Comparison of ENCODE assay signal across 8 cellular contexts in the genomic region with DNA sequence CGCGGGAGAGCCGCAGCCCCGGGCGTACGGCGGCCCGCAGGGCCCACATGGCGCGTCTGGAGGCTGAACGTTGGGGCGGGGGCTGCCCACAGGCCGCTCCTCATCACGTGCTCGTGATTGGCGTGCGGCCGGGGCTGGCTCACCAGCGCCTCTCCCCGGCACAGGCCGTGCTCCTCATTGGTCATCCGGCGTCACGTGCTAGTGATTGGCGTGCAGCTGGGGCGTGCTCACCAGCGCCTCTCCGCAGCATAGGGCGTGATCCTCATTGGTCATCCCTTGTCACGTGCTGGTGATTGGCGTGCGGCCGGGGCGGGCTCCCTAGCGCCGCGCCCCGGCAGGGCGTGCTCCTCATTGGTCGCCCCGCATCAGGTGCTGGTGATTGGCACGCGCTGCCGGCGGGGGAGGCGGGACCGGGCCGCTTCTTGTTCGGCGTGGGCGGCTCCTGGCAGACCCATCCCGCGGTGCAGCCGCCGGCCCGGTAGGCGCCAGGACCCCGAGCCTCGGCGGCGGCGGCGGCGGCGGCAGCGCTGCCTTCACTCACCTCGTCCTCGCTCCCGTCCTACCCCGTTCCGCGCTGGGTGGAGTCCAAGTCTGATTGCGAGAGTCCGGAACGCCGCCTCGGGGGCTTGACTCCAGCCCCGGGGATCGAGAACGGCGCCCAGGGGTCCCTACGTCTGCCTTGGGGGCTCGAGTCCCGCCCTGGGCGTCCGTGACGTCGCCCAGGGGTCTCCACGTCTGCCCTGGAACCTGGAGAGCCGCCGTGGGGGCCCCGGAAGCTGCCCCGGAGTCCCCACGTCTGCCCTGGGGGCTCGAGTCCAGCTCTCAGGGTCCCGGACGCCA. TPM values are rescaled to one million over a fixed set of nuclear protein-coding genes. Genes with fewer than 3 reads are reported as not detected.
A peak's percentile ranks its signal among the peaks of the same experiment; 100 is the strongest.
DNase-seq lines count a peak whose midpoint lies in the region; ATAC-seq, FAIRE-seq and TF ChIP-seq lines count a peak whose summit lies in the region.

A gene with protein sequence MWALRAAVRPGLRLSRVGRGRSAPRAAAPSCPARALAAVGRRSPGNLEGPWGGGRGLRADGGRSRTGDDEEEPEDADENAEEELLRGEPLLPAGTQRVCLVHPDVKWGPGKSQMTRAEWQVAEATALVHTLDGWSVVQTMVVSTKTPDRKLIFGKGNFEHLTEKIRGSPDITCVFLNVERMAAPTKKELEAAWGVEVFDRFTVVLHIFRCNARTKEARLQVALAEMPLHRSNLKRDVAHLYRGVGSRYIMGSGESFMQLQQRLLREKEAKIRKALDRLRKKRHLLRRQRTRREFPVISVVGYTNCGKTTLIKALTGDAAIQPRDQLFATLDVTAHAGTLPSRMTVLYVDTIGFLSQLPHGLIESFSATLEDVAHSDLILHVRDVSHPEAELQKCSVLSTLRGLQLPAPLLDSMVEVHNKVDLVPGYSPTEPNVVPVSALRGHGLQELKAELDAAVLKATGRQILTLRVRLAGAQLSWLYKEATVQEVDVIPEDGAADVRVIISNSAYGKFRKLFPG (minus strand): TSS at position 58 of the 840 bp plus-strand sequence. CDS start 9 bp downstream, at position 49.

- H3K27ac ChIP-seq in GM12878 (ENCODE audit: control insufficient read depth, insufficient read depth) (peak within 1 kb of the TSS; percentile 95), small intestine (ENCODE audit: low read depth in 1 of 2, low read length in 1 of 2) (peak within 1 kb of the TSS; percentile 96 to 98)

- TF ChIP-seq CTCF in GM12878 (IDR thresholded peaks at IDR 0.05 in 2 of 3, conservative IDR thresholded peaks at IDR 0.05 in 1 of 3; ENCODE audit: control insufficient read depth in 2 of 3, extremely low read depth in 1 of 3, insufficient read depth in 1 of 3, low read depth in 3 of 3, low read length in 3 of 3) = peak in 1 of 3 experiments; percentile 35; a peak in 2 of 6 replicates

- no peak for TF ChIP-seq RAD21 in GM12878 (IDR thresholded peaks at IDR 0.05; ENCODE audit: insufficient read depth, low read depth, low read length)

- TSS peak; percentile 74 for BruUV-seq in GM12878 (replicated peaks; lab: Mats Ljungman, UMichigan)

- H3K4me3 ChIP-seq in GM12878 = peak within 1 kb of the TSS; percentile 86
- peak within 1 kb of the TSS; percentile 76 for H3K4me3 ChIP-seq in iPS-15b (ENCODE audit: low read depth, low read length)
- H3K4me3 ChIP-seq in small intestine (ENCODE audit: low read depth in 1 of 2, low read length in 2 of 2) = peak within 1 kb of the TSS; percentile 82 to 96

- H3K4me2 ChIP-seq in GM12878 (ENCODE audit: control insufficient read depth, insufficient read depth) = peak within 1 kb of the TSS; percentile 32

- no peak for TF ChIP-seq EP300 in GM12878 (IDR thresholded peaks at IDR 0.05; ENCODE audit: borderline replicate concordance in 1 of 2, control insufficient read depth in 1 of 2, low read depth in 2 of 2, low read length in 2 of 2)

- DNase-seq in GM18507 (ENCODE audit: extremely low spot score, insufficient read length, low read depth) = peak; percentile 78
- peak; percentile 97 for DNase-seq in SK-N-DZ (ENCODE audit: low spot score)
- peak; percentile 99 for DNase-seq in GM12878 (ENCODE audit: low read depth, low spot score)
- peak; percentile 100 for DNase-seq in small intestine
- no peak for DNase-seq in NCI-H345 treated with DMSO at 0.1 percent for 48 hours (lab: John Stamatoyannopoulos, UW; ENCODE audit: unreplicated experiment)
- DNase-seq in SIG-M5 (lab: John Stamatoyannopoulos, UW) = no peak

- peaks cover 7% of the 10 kb centered on the region for H3K4me1 ChIP-seq in GM12878 (ENCODE audit: control insufficient read depth, insufficient read depth, low read length)
- peaks cover 2% of the 10 kb centered on the region for H3K4me1 ChIP-seq in iPS-15b (ENCODE audit: control insufficient read depth, insufficient read depth, low read length)
- no peaks in the 10 kb centered on the region for H3K4me1 ChIP-seq in small intestine (ENCODE audit: control insufficient read depth in 2 of 2, insufficient read depth in 1 of 2, low read depth in 1 of 2, low read length in 1 of 2)

- peak within 1 kb of the TSS; percentile 98 for H3K9ac ChIP-seq in GM12878 (ENCODE audit: control insufficient read depth, insufficient read depth, low read length)
- peak within 1 kb of the TSS; percentile 83 for H3K9ac ChIP-seq in iPS-15b (ENCODE audit: low read depth, low read length)

- H3K79me2 ChIP-seq in GM12878 (ENCODE audit: control insufficient read depth, insufficient read depth, low read length) = peaks cover 14% of the 10 kb centered on the region

- SMC1A ChIA-PET in GM12878 (lab: Charles Lee; ENCODE audit: uncharacterized antibody, unreplicated experiment) = no interaction called here

- intact Hi-C loops in GM12878 (cut with micrococcal nuclease; ENCODE audit: unreplicated experiment) = loop anchor here (2.0 to 10.0 kb wide), 4 partner anchors 37 to 1133 kb away; partner anchors contain the start of genes ASMTL, PLCXD1 and PPP2R3B

- in situ Hi-C loops in GM12878 (cut with MboI) = no loop called here

- WGBS in GM12878 (ENCODE audit: insufficient coverage, insufficient replicate concordance, low lambda C conversion rate, missing lambda C conversion rate) = under 1% methylated on average over 60 of the region's 97 CpGs
- 0 to 1% (median 0%) methylated on average over 45 to 97 of the region's 97 CpGs for WGBS in small intestine, 3 donors

- peak within 1 kb of the TSS; percentile 77 for H2AFZ ChIP-seq in GM12878 (ENCODE audit: control insufficient read depth, low read depth, low read length)

- H3K27me3 ChIP-seq in GM12878 (replicated peaks in 1 of 2; ENCODE audit: control insufficient read depth in 2 of 2, insufficient read depth in 2 of 2, low read length in 1 of 2) (no peaks in the 10 kb centered on the region), iPS-15b (ENCODE audit: control insufficient read depth, insufficient read depth, low read length) (peaks cover 2% of the 10 kb centered on the region), small intestine (ENCODE audit: control insufficient read depth in 2 of 2, insufficient read depth in 2 of 2, low read length in 2 of 2) (no peaks in the 10 kb centered on the region)

- CTCF ChIA-PET in GM12878 (lab: Yijun Ruan, JAX) = no interaction called here

- H3K9me3 ChIP-seq in GM12878 (replicated peaks; ENCODE audit: control insufficient read depth, insufficient read depth, low read length) = no peaks in the 10 kb centered on the region
- no peaks in the 10 kb centered on the region for H3K9me3 ChIP-seq in iPS-15b (ENCODE audit: control insufficient read depth, insufficient read depth, low read length)
- H3K9me3 ChIP-seq in small intestine (ENCODE audit: control insufficient read depth, low read depth) = no peaks in the 10 kb centered on the region

- RAD21 ChIA-PET in GM12878 (lab: Charles Lee; ENCODE audit: unreplicated experiment) = no interaction called here

- peak; percentile 85 for TF ChIP-seq POLR2A in GM12878 (IDR thresholded peaks at IDR 0.05; ENCODE audit: low read depth, low read length)

- H3K36me3 ChIP-seq in GM12878 (ENCODE audit: control insufficient read depth in 2 of 2, insufficient read depth in 2 of 2, low read length in 1 of 2) (peaks cover 0 to 3% of the 10 kb centered on the region in 2 experiments; a peak in 1 of 4 replicates), iPS-15b (ENCODE audit: control insufficient read depth, insufficient read depth, low read length) (peaks cover 18% of the 10 kb centered on the region), small intestine (ENCODE audit: control insufficient read depth in 2 of 2, insufficient read depth in 2 of 2, low read length in 2 of 2) (peaks cover 0 to 3% of the 10 kb centered on the region in 2 donors)

- ATAC-seq in HG02970 (IDR thresholded peaks at IDR 0.05; ENCODE audit: low FRiP score, unreplicated experiment) (peak; percentile 86), GM12878 (peak; percentile 84)

- POLR2A ChIA-PET in GM12878 (lab: Charles Lee) = no interaction called here

- no peaks in the 10 kb centered on the region for H4K20me1 ChIP-seq in GM12878 (ENCODE audit: control insufficient read depth, insufficient read depth)

- FAIRE-seq in GM18507 (lab: Jason Lieb, UNC) (no peak), GM12878 (lab: Jason Lieb, UNC) (no peak), small intestine (lab: Jason Lieb, UNC) (no peak)

TF ChIP-seq in GM12878, 131 proteins besides CTCF, POLR2A, EP300 and RAD21 (continues in another document):
- TF ChIP-seq SUPT20H (IDR thresholded peaks at IDR 0.05; ENCODE audit: borderline replicate concordance, control insufficient read depth, low read depth, low read length) (no peak), LARP7 (IDR thresholded peaks at IDR 0.05) (peak; percentile 69), SIX5 (IDR thresholded peaks at IDR 0.05; ENCODE audit: low read depth, low read length, severe bottlenecking) (no peak), CHD2 (IDR thresholded peaks at IDR 0.05; ENCODE audit: borderline replicate concordance, low read depth, low read length) (peak; percentile 95), IKZF2 (IDR thresholded peaks at IDR 0.05) (peak in 1 of 2 experiments; percentile 52; a peak in 1 of 4 replicates), ZNF384 (IDR thresholded peaks at IDR 0.05; ENCODE audit: borderline replicate concordance, low read depth, low read length) (no peak), TCF3 (IDR thresholded peaks at IDR 0.05; ENCODE audit: borderline replicate concordance, insufficient read depth, low read depth, low read length) (no peak), NFXL1 (IDR thresholded peaks at IDR 0.05; ENCODE audit: borderline replicate concordance) (no peak), POLR2AphosphoS5 (IDR thresholded peaks at IDR 0.05; ENCODE audit: low read length) (peak; percentile 86)

RNA-seq across cellular contexts. Expression of the gene that starts here (rescaled TPM):
- 32.5 and 41.2 TPM in 2 replicates for polyA plus RNA-seq in SK-N-DZ (2014; cell fraction: cytosol; rRNA removed)
- 48.4 and 50.4 TPM in 2 replicates for polyA plus RNA-seq in SK-N-DZ (2014; cell fraction: nucleus; rRNA removed)
- total RNA-seq in GM12878 (2013; cell fraction: nucleolus; rRNA removed) = 16.9 and 20.4 TPM in 2 replicates
- total RNA-seq in GM12878 (2014; rRNA removed) (42.7 and 49.1 TPM in 2 replicates), GM12878 (2014; rRNA removed; fragmentation: Illumina TruSeq; extraction: Trizol) (11.6 and 14.7 TPM in 2 replicates), GM12878 (2021) (65.9 and 71.0 TPM in 2 replicates)
- 15.0 TPM for polyA plus RNA-seq in GM12878 (2011; ENCODE audit: low read depth)
- polyA plus RNA-seq in GM12878 (2011; rRNA removed) (10.6 and 27.5 TPM in 2 replicates), GM12878 (2014; fragmentation: Illumina TruSeq; extraction: Trizol) (4.8 and 8.6 TPM in 2 replicates), GM12878 (2014; fragmentation: Nextera tagmentation; extraction: Ambion mirVana) (1 to 10 TPM in 1 of 2 experiments, under 1 TPM in 1; 0.31 to 1.9 TPM), GM12878 (2014; rRNA removed) (48.2 and 55.5 TPM in 2 replicates), GM12878 (2016; fragmentation: Nextera tagmentation; extraction: Ambion mirVana) (10 to 100 TPM in 1 of 2 experiments, 1 to 10 TPM in 1; 8.5 to 46.1 TPM), small intestine (10 to 100 TPM; 34.9 to 69.7 (median 41.6) TPM)
- polyA plus RNA-seq in GM12878 (2011; cell fraction: cytosol; rRNA removed) = 37.2 and 59.1 TPM in 2 replicates
- polyA plus RNA-seq in GM12878 (2011; cell fraction: nucleus; rRNA removed) = 60.0 and 78.8 TPM in 2 replicates
- 40.8 and 42.6 TPM in 2 replicates for polyA plus RNA-seq in GM12878 (2012)
- polyA minus RNA-seq in GM12878 (2011; rRNA and poly(A)+ RNA removed) = 20.8 and 31.1 TPM in 2 replicates
- 14.2 and 16.7 TPM in 2 replicates for polyA minus RNA-seq in GM12878 (2011; cell fraction: cytosol; rRNA and poly(A)+ RNA removed)
- polyA minus RNA-seq in GM12878 (2011; cell fraction: nucleus; rRNA and poly(A)+ RNA removed) = 8.3 and 17.0 TPM in 2 replicates

Comparison
In these comparisons a context has a peak if more than half of its experiments do, and no peak if none do; other contexts are left out.
1. DNase-seq: peak in GM18507 (single experiment), SK-N-DZ (single experiment), GM12878 (single experiment) and small intestine (single experiment); none in NCI-H345 treated with DMSO at 0.1 percent for 48 hours (single experiment) and SIG-M5 (single experiment).
2. Peak in every context shown above with its lines, with median percentiles within 50 percentile points of each other: H3K4me3 ChIP-seq.